In genomic region chr16:30760160-30760559, GRCh38 we compare ENCODE assay signal across 16 cellular contexts. TPM values are rescaled to one million over a fixed set of nuclear protein-coding genes. Genes with fewer than 3 reads are reported as not detected.
DNase-seq lines count a peak whose midpoint lies in the region; ATAC-seq and TF ChIP-seq lines count a peak whose summit lies in the region.
"Had no signal": no experiment of that assay in that cellular context is flagged by ENCODE, and none has a peak within 500 bp of the region (broad histone marks: within the 10 kb centered on the region; RNA-seq: fewer than 3 reads in every experiment).

No MANE protein-coding gene starts in this region.

- H3K27ac Mint-ChIP-seq in activated CD4-positive, alpha-beta T cell treated with anti-CD3 and anti-CD28 coated beads for 36 hours, result no peak overlapping the region
- no peak overlapping the region for H3K27ac Mint-ChIP-seq in central memory CD8-positive, alpha-beta T cell (ENCODE audit: low read depth)

- intact Hi-C loops in activated CD4-positive, alpha-beta T cell treated with anti-CD3 and anti-CD28 coated beads for 36 hours (cut with DNase I, micrococcal nuclease), result loop anchor here in 1 of 2 experiments (10.0 kb wide), 1 partner anchor 55 kb away; no protein-coding TSS in a partner anchor

- peaks cover 31% of the 10 kb centered on the region for H3K36me3 ChIP-seq in osteoblast (ENCODE audit: insufficient read depth, low read length)

- no peak for TF ChIP-seq CTCF in osteoblast (IDR thresholded peaks at IDR 0.05; ENCODE audit: extremely low read depth, low read depth, low read length)

- no peak for DNase-seq in activated CD4-positive, alpha-beta T cell treated with anti-CD3 and anti-CD28 coated beads for 36 hours
- no peak for DNase-seq in activated CD4-positive, alpha-beta T cell treated with anti-CD3 and anti-CD28 coated beads, Interleukin-2, amount 50 U/mL, for 48 hours
- DNase-seq in MV-4-11 (lab: John Stamatoyannopoulos, UW) (peak; percentile 12), osteoblast (ENCODE audit: insufficient read length, low spot score, missing footprints) (peak; percentile 14)
- DNase-seq in central memory CD8-positive, alpha-beta T cell (ENCODE audit: low spot score in 2 of 2), result no peak
- DNase-seq: activated CD4-positive, alpha-beta T cell treated with anti-CD3 and anti-CD28 coated beads for 48 hours; activated gamma-delta T cell treated with Interleukin-2 at 50 U/mL for 16 hours; DMS 273 treated with DMSO at 0.1 percent for 48 hours; NCI-H2171 treated with DMSO at 0.1 percent for 48 hours; SW 1271 had no signal

- CTCF ChIA-PET in activated CD4-positive, alpha-beta T cell treated with anti-CD3 and anti-CD28 coated beads for 36 hours (lab: Charles Lee), result interaction anchor here (0.6 to 2.7 kb wide), 6 partner anchors 10 to 141 kb away, joined by 3 to 10 read pairs (median 4); partner anchors contain the start of gene PHKG2

- peaks cover 25% of the 10 kb centered on the region for H3K4me1 Mint-ChIP-seq in activated CD4-positive, alpha-beta T cell treated with anti-CD3 and anti-CD28 coated beads for 36 hours
- H3K4me1 Mint-ChIP-seq in central memory CD8-positive, alpha-beta T cell, result peaks cover 23% of the 10 kb centered on the region

- H3K4me2 ChIP-seq in osteoblast (ENCODE audit: insufficient read depth, low read length), result peak overlapping the region; percentile 100

- no peak overlapping the region for H3K4me3 ChIP-seq in osteoblast (ENCODE audit: insufficient read depth, low read length)

- H3K9me3 ChIP-seq in osteoblast (ENCODE audit: low read depth, low read length), result no peaks in the 10 kb centered on the region

- no peak overlapping the region for H3K27ac ChIP-seq in osteoblast (ENCODE audit: low read depth, low read length)

- no peaks in the 10 kb centered on the region for H3K27me3 Mint-ChIP-seq in activated CD4-positive, alpha-beta T cell treated with anti-CD3 and anti-CD28 coated beads for 36 hours
- H3K27me3 Mint-ChIP-seq in central memory CD8-positive, alpha-beta T cell, result no peaks in the 10 kb centered on the region

- ATAC-seq in activated CD4-positive, alpha-beta T cell treated with anti-CD3 and anti-CD28 coated beads for 36 hours, result no peak
- ATAC-seq in central memory CD8-positive, alpha-beta T cell (replicated peaks; ENCODE audit: extremely low read depth, poor library complexity, severe bottlenecking), result no peak
- ATAC-seq in HG02623 (IDR thresholded peaks at IDR 0.05; ENCODE audit: unreplicated experiment) (no peak), HG02973 (IDR thresholded peaks at IDR 0.05; ENCODE audit: unreplicated experiment) (no peak), HG02870 (IDR thresholded peaks at IDR 0.05; ENCODE audit: unreplicated experiment) (no peak)
- ATAC-seq: esophagus mucosa, left lobe of liver had no signal

- H3K36me3 Mint-ChIP-seq in activated CD4-positive, alpha-beta T cell treated with anti-CD3 and anti-CD28 coated beads for 36 hours (ENCODE audit: low read depth), result peaks cover 15% of the 10 kb centered on the region
- peaks cover 26% of the 10 kb centered on the region for H3K36me3 Mint-ChIP-seq in central memory CD8-positive, alpha-beta T cell (ENCODE audit: insufficient read depth)

- H2AFZ ChIP-seq in osteoblast (ENCODE audit: low read length), result no peak overlapping the region
- H2AFZ ChIP-seq: parathyroid adenoma had no signal

- peaks cover 25% of the 10 kb centered on the region for H3K4me1 ChIP-seq in osteoblast (ENCODE audit: insufficient read depth, low read length)

- H3K27me3 ChIP-seq in osteoblast (ENCODE audit: insufficient read depth, low read length), result no peaks in the 10 kb centered on the region

- POLR2A ChIA-PET in activated CD4-positive, alpha-beta T cell treated with anti-CD3 and anti-CD28 coated beads for 36 hours (lab: Charles Lee), result interaction anchor here (2.9 kb wide), 1 partner anchor 12 kb away, joined by 14 read pairs; the partner anchor contains the start of gene PHKG2

- H4K20me1 ChIP-seq in osteoblast (ENCODE audit: insufficient read depth, low read length), result peaks cover 20% of the 10 kb centered on the region

- H3K9me3 Mint-ChIP-seq in activated CD4-positive, alpha-beta T cell treated with anti-CD3 and anti-CD28 coated beads for 36 hours (ENCODE audit: low read depth), result no peaks in the 10 kb centered on the region
- no peaks in the 10 kb centered on the region for H3K9me3 Mint-ChIP-seq in central memory CD8-positive, alpha-beta T cell

- peaks cover 31% of the 10 kb centered on the region for H3K79me2 ChIP-seq in osteoblast (ENCODE audit: insufficient read depth, low read length)

- peak overlapping the region; percentile 90 for H3K4me3 Mint-ChIP-seq in activated CD4-positive, alpha-beta T cell treated with anti-CD3 and anti-CD28 coated beads for 36 hours
- peak overlapping the region; percentile 92 for H3K4me3 Mint-ChIP-seq in central memory CD8-positive, alpha-beta T cell

RNA-seq across cellular contexts. Expression of gene CFAP119, which starts 1.7 kb away (rescaled TPM):
- 1 to 10 TPM; 1.7 to 3.1 TPM for total RNA-seq in activated CD4-positive, alpha-beta T cell treated with anti-CD3 and anti-CD28 coated beads for 36 hours
- 2.4 and 2.9 TPM in 2 replicates for total RNA-seq in osteoblast

RNA-seq across cellular contexts. Expression of gene RNF40, which starts 2.0 kb away (rescaled TPM):
- total RNA-seq in activated CD4-positive, alpha-beta T cell treated with anti-CD3 and anti-CD28 coated beads for 36 hours, result 10 to 100 TPM; 72.3 to 85.5 TPM
- 63.1 and 88.3 TPM in 2 replicates for total RNA-seq in osteoblast

RNA-seq across cellular contexts. Expression of gene PHKG2, which starts 11.9 kb away (rescaled TPM):
- total RNA-seq in activated CD4-positive, alpha-beta T cell treated with anti-CD3 and anti-CD28 coated beads for 36 hours, result 10 to 100 TPM; 21.8 to 26.0 TPM
- 20.3 and 25.0 TPM in 2 replicates for total RNA-seq in osteoblast

RNA-seq across cellular contexts. Expression of gene ZNF629, which starts 26.8 kb away (rescaled TPM):
- 1 to 10 TPM; 3.4 to 3.7 TPM for total RNA-seq in activated CD4-positive, alpha-beta T cell treated with anti-CD3 and anti-CD28 coated beads for 36 hours
- total RNA-seq in osteoblast, result 15.3 and 16.3 TPM in 2 replicates

Comparison
In these comparisons a context has a peak if more than half of its experiments do, and no peak if none do; other contexts are left out.
1. DNase-seq: peak in MV-4-11 (single experiment) and osteoblast (single experiment); none in activated CD4-positive, alpha-beta T cell treated with anti-CD3 and anti-CD28 coated beads for 36 hours (single experiment), activated CD4-positive, alpha-beta T cell treated with anti-CD3 and anti-CD28 coated beads, Interleukin-2, amount 50 U/mL, for 48 hours (0 of 2) and central memory CD8-positive, alpha-beta T cell (0 of 2).